ENCODE assay signal across 1 cellular context in genomic region chr2:218569661-218570500, GRCh38.
TF ChIP-seq lines count a peak whose summit lies in the region.

No MANE protein-coding gene starts in this region.

TF ChIP-seq in A549, 52 proteins besides CTCF, POLR2A, EP300 and RAD21 (continued from another document):
- TF ChIP-seq, protein P1, sequence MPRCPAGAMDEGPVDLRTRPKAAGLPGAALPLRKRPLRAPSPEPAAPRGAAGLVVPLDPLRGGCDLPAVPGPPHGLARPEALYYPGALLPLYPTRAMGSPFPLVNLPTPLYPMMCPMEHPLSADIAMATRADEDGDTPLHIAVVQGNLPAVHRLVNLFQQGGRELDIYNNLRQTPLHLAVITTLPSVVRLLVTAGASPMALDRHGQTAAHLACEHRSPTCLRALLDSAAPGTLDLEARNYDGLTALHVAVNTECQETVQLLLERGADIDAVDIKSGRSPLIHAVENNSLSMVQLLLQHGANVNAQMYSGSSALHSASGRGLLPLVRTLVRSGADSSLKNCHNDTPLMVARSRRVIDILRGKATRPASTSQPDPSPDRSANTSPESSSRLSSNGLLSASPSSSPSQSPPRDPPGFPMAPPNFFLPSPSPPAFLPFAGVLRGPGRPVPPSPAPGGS (IDR thresholded peaks at IDR 0.05): no peak
